8 cellular contexts compared by ENCODE assay signal in genomic region chr5:173327084-173327947, GRCh38. TPM values are rescaled to one million over a fixed set of nuclear protein-coding genes. Genes with fewer than 3 reads are reported as not detected.
DNase-seq lines count a peak whose midpoint lies in the region; ATAC-seq and TF ChIP-seq lines count a peak whose summit lies in the region.

No MANE protein-coding gene starts in this region.

- H3K36me3 ChIP-seq in SJCRH30: peaks cover 53% of the 10 kb centered on the region
- no peaks in the 10 kb centered on the region for H3K36me3 ChIP-seq in sigmoid colon

- WGBS in sigmoid colon, 2 donors: 3 to 9% methylated on average over 76 of the region's 76 CpGs

- peak; percentile 63 for DNase-seq in DMS 273 (lab: John Stamatoyannopoulos, UW; ENCODE audit: unreplicated experiment)
- DNase-seq in DMS 273 treated with DMSO at 0.1 percent for 48 hours (lab: John Stamatoyannopoulos, UW): no peak
- DNase-seq in SJCRH30: peak; percentile 44 to 48
- DNase-seq in fibroblast of pulmonary artery (ENCODE audit: low read depth): peak; percentile 77
- DNase-seq in sigmoid colon: no peak

- TF ChIP-seq CTCF in fibroblast of pulmonary artery (IDR thresholded peaks at IDR 0.05; ENCODE audit: low read length, missing control alignments) (no peak), sigmoid colon (IDR thresholded peaks at IDR 0.05) (no peak)

- TF ChIP-seq EP300 in sigmoid colon (IDR thresholded peaks at IDR 0.05): no peak

- ATAC-seq in GM18502 (IDR thresholded peaks at IDR 0.05; ENCODE audit: poor library complexity, unreplicated experiment) (no peak), HG02571 (IDR thresholded peaks at IDR 0.05; ENCODE audit: unreplicated experiment) (no peak), HG03432 (IDR thresholded peaks at IDR 0.05; ENCODE audit: unreplicated experiment) (no peak)

- no peaks in the 10 kb centered on the region for H3K27me3 ChIP-seq in SJCRH30
- H3K27me3 ChIP-seq in sigmoid colon: peaks cover 6 to 44% (median 18%) of the 10 kb centered on the region in 3 donors

- TF ChIP-seq POLR2A in sigmoid colon (IDR thresholded peaks at IDR 0.05): no peak

- peak overlapping the region; percentile 78 for H3K27ac ChIP-seq in SJCRH30
- peak overlapping the region; percentile 43 to 84 (median 57) for H3K27ac ChIP-seq in sigmoid colon

- no peaks in the 10 kb centered on the region for H3K9me3 ChIP-seq in SJCRH30 (replicated peaks)
- no peaks in the 10 kb centered on the region for H3K9me3 ChIP-seq in sigmoid colon

- H3K4me1 ChIP-seq in SJCRH30 (0 out of 2 replicates have a peak, but pooled peaks cover 7% of the 10 kb centered on the region), sigmoid colon (peaks cover 0 to 71% (median 56%) of the 10 kb centered on the region in 4 donors)

- intact Hi-C loops in sigmoid colon (cut with DNase I): loop anchor here (5.0 kb wide), 1 partner anchor 170 kb away; no protein-coding TSS in a partner anchor

- H3K4me3 ChIP-seq in SJCRH30 (peak overlapping the region; percentile 86), fibroblast of pulmonary artery (replicated peaks; ENCODE audit: low read depth, low read length) (peak overlapping the region; percentile 79), sigmoid colon (peak overlapping the region; percentile 15 to 56 (median 50))

RNA-seq across cellular contexts. Expression of gene STC2, which starts 0.9 kb away (rescaled TPM):
- total RNA-seq in SJCRH30 (2014; rRNA removed; shearing (Covaris generic)): 114 TPM in 2 replicates
- total RNA-seq in sigmoid colon: 10 to 100 TPM in 3 of 4 donors, 1 to 10 TPM in 1; 9.9 to 40.7 (median 20.9) TPM
- polyA plus RNA-seq in sigmoid colon: 1 to 10 TPM in 1 of 3 donors, not detected in 2; 3.3 TPM

Comparison
In these comparisons a context has a peak if more than half of its experiments do, and no peak if none do; other contexts are left out.
1. DNase-seq: peak in DMS 273 (single experiment), SJCRH30 (2 of 2) and fibroblast of pulmonary artery (single experiment); none in DMS 273 treated with DMSO at 0.1 percent for 48 hours (single experiment) and sigmoid colon (single experiment).
2. Peak in every context shown above with its lines, with median percentiles within 50 percentile points of each other: H3K4me3 ChIP-seq.